In genomic region chr5:38853753-38854470, GRCh38 we compare ENCODE assay signal across 14 cellular contexts. TPM values are rescaled to one million over a fixed set of nuclear protein-coding genes. Genes with fewer than 3 reads are reported as not detected.
DNase-seq lines count a peak whose midpoint lies in the region; ATAC-seq and TF ChIP-seq lines count a peak whose summit lies in the region.
"Had no signal": no experiment of that assay in that cellular context is flagged by ENCODE, and none has a peak within 500 bp of the region (broad histone marks: within the 10 kb centered on the region; RNA-seq: fewer than 3 reads in every experiment).

No MANE protein-coding gene starts in this region.

- peaks cover 24% of the 10 kb centered on the region for H4K20me1 ChIP-seq in smooth muscle cell (ENCODE audit: low read depth)

- H3K4me3 Mint-ChIP-seq in activated CD8-positive, alpha-beta T cell treated with anti-CD3 and anti-CD28 coated beads for 36 hours: no peak overlapping the region
- H3K4me3 Mint-ChIP-seq: activated naive CD4-positive, alpha-beta T cell treated with anti-CD3 and anti-CD28 coated beads, Interleukin-2, amount 10 ng/mL, durations not matched to agents 7 days and 5 days; naive thymus-derived CD4-positive, alpha-beta T cell had no signal

- no peak for ATAC-seq in activated CD8-positive, alpha-beta T cell treated with anti-CD3 and anti-CD28 coated beads for 36 hours
- ATAC-seq: naive thymus-derived CD4-positive, alpha-beta T cell had no signal

- intact Hi-C loops in activated CD8-positive, alpha-beta T cell treated with anti-CD3 and anti-CD28 coated beads for 36 hours (cut with micrococcal nuclease): no loop called here

- no peaks in the 10 kb centered on the region for H3F3A ChIP-seq in smooth muscle cell (ENCODE audit: low read depth)

- H3K36me3 ChIP-seq in smooth muscle cell (ENCODE audit: low read depth): no peaks in the 10 kb centered on the region

- CTCF ChIA-PET in activated CD8-positive, alpha-beta T cell treated with anti-CD3 and anti-CD28 coated beads for 36 hours (lab: Charles Lee): no interaction called here

- DNase-seq in GM04504 (ENCODE audit: low read depth): peak; percentile 85
- DNase-seq in SW 1271 (lab: John Stamatoyannopoulos, UW): peak; percentile 85 to 86
- DNase-seq in foreskin fibroblast: peak; percentile 79 to 84
- DNase-seq in smooth muscle cell (lab: John Stamatoyannopoulos, UW; ENCODE audit: unreplicated experiment): no peak
- DNase-seq in T-helper 9 cell: no peak
- no peak for DNase-seq in MV-4-11 (lab: John Stamatoyannopoulos, UW)
- no peak for DNase-seq in AML-193 (lab: John Stamatoyannopoulos, UW)
- DNase-seq in activated CD8-positive, alpha-beta T cell treated with anti-CD3 and anti-CD28 coated beads for 36 hours: no peak
- DNase-seq: activated CD4-positive, alpha-beta T cell treated with anti-CD3 and anti-CD28 coated beads, Interleukin-2, amount 50 U/mL, for 1 hour; activated naive CD4-positive, alpha-beta T cell treated with anti-CD3 and anti-CD28 coated beads, Interleukin-2, amount 10 ng/mL, durations not matched to agents 7 days and 5 days; DMS53; naive thymus-derived CD4-positive, alpha-beta T cell; NCI-H146; NK-92 treated with Interleukin-12 subunit alpha and Interleukin-12 subunit beta, amount 100 ng/mL, for 24 hours had no signal

- H3K9me3 Mint-ChIP-seq in activated CD8-positive, alpha-beta T cell treated with anti-CD3 and anti-CD28 coated beads for 36 hours: peaks cover 3% of the 10 kb centered on the region
- H3K9me3 Mint-ChIP-seq: activated naive CD4-positive, alpha-beta T cell treated with anti-CD3 and anti-CD28 coated beads, Interleukin-2, amount 10 ng/mL, durations not matched to agents 7 days and 5 days had no signal

- WGBS in smooth muscle cell (ENCODE audit: low lambda C conversion rate): 48% methylated on average over 6 of the region's 6 CpGs

- POLR2A ChIA-PET in activated CD8-positive, alpha-beta T cell treated with anti-CD3 and anti-CD28 coated beads for 36 hours (lab: Charles Lee): no interaction called here

- no peaks in the 10 kb centered on the region for H3K27me3 ChIP-seq in smooth muscle cell (ENCODE audit: low read depth)

- peak overlapping the region; percentile 66 for H3K4me2 ChIP-seq in smooth muscle cell

- H3K79me2 ChIP-seq in smooth muscle cell (ENCODE audit: low read depth): peaks cover 64% of the 10 kb centered on the region

- no peaks in the 10 kb centered on the region for H3K9me3 ChIP-seq in smooth muscle cell (replicated peaks; ENCODE audit: low read depth)

- no peaks in the 10 kb centered on the region for H3K4me1 ChIP-seq in smooth muscle cell (ENCODE audit: low read depth)

- H3K9ac ChIP-seq in smooth muscle cell (ENCODE audit: low read depth): peak overlapping the region; percentile 48

- H3K4me1 Mint-ChIP-seq in activated CD8-positive, alpha-beta T cell treated with anti-CD3 and anti-CD28 coated beads for 36 hours (ENCODE audit: low read depth): no peaks in the 10 kb centered on the region
- H3K4me1 Mint-ChIP-seq: activated naive CD4-positive, alpha-beta T cell treated with anti-CD3 and anti-CD28 coated beads, Interleukin-2, amount 10 ng/mL, durations not matched to agents 7 days and 5 days; naive thymus-derived CD4-positive, alpha-beta T cell had no signal

- H3K4me3 ChIP-seq in foreskin fibroblast (ENCODE audit: low read depth in 1 of 2, low read length in 2 of 2) (no peak overlapping the region), smooth muscle cell (no peak overlapping the region)

- H2AFZ ChIP-seq in smooth muscle cell (ENCODE audit: low read depth): no peak overlapping the region

- H3K27me3 Mint-ChIP-seq in activated CD8-positive, alpha-beta T cell treated with anti-CD3 and anti-CD28 coated beads for 36 hours: peaks cover 15% of the 10 kb centered on the region

- TF ChIP-seq CTCF in foreskin fibroblast (IDR thresholded peaks at IDR 0.05; ENCODE audit: low read depth, low read length) (no peak), smooth muscle cell (IDR thresholded peaks at IDR 0.05; ENCODE audit: borderline replicate concordance, insufficient read depth, poor library complexity, severe bottlenecking) (no peak)
- TF ChIP-seq CTCF in activated CD8-positive, alpha-beta T cell treated with anti-CD3 and anti-CD28 coated beads for 36 hours (IDR thresholded peaks at IDR 0.05): no peak

- H3K36me3 Mint-ChIP-seq in activated CD8-positive, alpha-beta T cell treated with anti-CD3 and anti-CD28 coated beads for 36 hours (ENCODE audit: low read depth): no peaks in the 10 kb centered on the region
- H3K36me3 Mint-ChIP-seq: activated naive CD4-positive, alpha-beta T cell treated with anti-CD3 and anti-CD28 coated beads, Interleukin-2, amount 10 ng/mL, durations not matched to agents 7 days and 5 days; naive thymus-derived CD4-positive, alpha-beta T cell had no signal

- peak overlapping the region; percentile 91 for H3K27ac ChIP-seq in smooth muscle cell (ENCODE audit: low read depth)

- no peak overlapping the region for H3K27ac Mint-ChIP-seq in activated CD8-positive, alpha-beta T cell treated with anti-CD3 and anti-CD28 coated beads for 36 hours
- H3K27ac Mint-ChIP-seq: activated naive CD4-positive, alpha-beta T cell treated with anti-CD3 and anti-CD28 coated beads, Interleukin-2, amount 10 ng/mL, durations not matched to agents 7 days and 5 days; naive thymus-derived CD4-positive, alpha-beta T cell had no signal

RNA-seq across cellular contexts. Expression of gene OSMR, which starts 8.1 kb away (rescaled TPM):
- total RNA-seq in smooth muscle cell: 48.4 and 52.5 TPM in 2 replicates
- 31.3 and 31.8 TPM in 2 replicates for polyA plus RNA-seq in smooth muscle cell
- total RNA-seq in activated CD8-positive, alpha-beta T cell treated with anti-CD3 and anti-CD28 coated beads for 36 hours: not detected
- total RNA-seq: naive thymus-derived CD4-positive, alpha-beta T cell had no signal

Comparison
In these comparisons a context has a peak if more than half of its experiments do, and no peak if none do; other contexts are left out.
1. DNase-seq: peak in GM04504 (single experiment), SW 1271 (2 of 2) and foreskin fibroblast (2 of 2); none in smooth muscle cell (single experiment), T-helper 9 cell (single experiment), MV-4-11 (single experiment), AML-193 (0 of 2) and activated CD8-positive, alpha-beta T cell treated with anti-CD3 and anti-CD28 coated beads for 36 hours (single experiment).
2. RNA of gene OSMR, which starts 8.1 kb away (total RNA-seq): 48.4 to 52.5 TPM in smooth muscle cell; not detected in activated CD8-positive, alpha-beta T cell treated with anti-CD3 and anti-CD28 coated beads for 36 hours; every median in the first group is over 10 times any median in the second.